In the genomic region with DNA sequence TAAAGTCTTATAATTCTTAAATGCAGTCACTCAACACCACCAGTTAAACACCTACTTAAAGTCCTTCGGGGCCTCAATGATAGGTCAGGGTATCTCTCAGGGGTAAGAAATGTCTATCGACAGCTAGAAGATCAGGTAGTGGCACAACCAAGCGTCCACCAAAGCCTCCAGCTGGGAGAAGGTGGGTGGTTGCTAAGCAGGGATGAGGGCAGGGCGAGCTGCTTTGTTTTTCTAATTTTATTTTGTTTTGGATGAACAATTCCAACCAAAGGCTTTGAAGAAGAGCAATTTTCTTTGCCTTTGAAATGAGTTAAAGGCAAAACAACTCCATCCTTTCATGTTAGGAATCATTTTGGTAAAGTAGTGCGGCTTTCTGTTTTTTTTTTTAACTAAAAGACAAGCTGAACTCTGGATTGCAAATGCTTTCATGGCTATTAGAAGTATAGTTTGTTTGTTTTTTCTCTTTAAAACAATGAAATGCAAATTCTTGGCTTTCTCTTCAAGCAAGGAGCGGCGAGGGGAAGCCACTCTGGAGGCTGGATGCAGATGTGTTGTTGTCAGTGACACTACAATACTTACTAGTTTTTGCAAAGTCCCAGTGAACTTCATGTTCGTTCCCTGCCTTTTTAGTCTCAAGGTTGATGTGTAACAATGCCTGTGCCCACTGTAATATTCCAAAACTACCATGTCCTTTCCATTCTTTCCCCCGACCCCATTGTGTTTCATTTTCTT, we compare ENCODE assay signal across 1 cellular context.
TF ChIP-seq lines count a peak whose summit lies in the region.

No MANE protein-coding gene starts in this region.

TF ChIP-seq in SK-N-SH, 30 proteins besides CTCF, POLR2A, EP300 and RAD21 (continued from another document):
- no peak for TF ChIP-seq TAF1 (IDR thresholded peaks at IDR 0.05; ENCODE audit: borderline replicate concordance, low read depth, low read length)
- no peak for TF ChIP-seq TEAD4 (IDR thresholded peaks at IDR 0.05; ENCODE audit: borderline replicate concordance, insufficient read depth)
- no peak for TF ChIP-seq RCOR1 (IDR thresholded peaks at IDR 0.05; ENCODE audit: low read length)
- TF ChIP-seq NRF1 (IDR thresholded peaks at IDR 0.05; ENCODE audit: low read depth, low read length): no peak
- TF ChIP-seq MEF2A (IDR thresholded peaks at IDR 0.05; ENCODE audit: borderline replicate concordance, low read depth): no peak
- no peak for TF ChIP-seq POLR2AphosphoS5 (IDR thresholded peaks at IDR 0.05; ENCODE audit: low read depth, low read length)
- TF ChIP-seq, protein P1, sequence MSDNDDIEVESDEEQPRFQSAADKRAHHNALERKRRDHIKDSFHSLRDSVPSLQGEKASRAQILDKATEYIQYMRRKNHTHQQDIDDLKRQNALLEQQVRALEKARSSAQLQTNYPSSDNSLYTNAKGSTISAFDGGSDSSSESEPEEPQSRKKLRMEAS (IDR thresholded peaks at IDR 0.05; ENCODE audit: low read depth): no peak
